ENCODE assay signal across 8 cellular contexts in the genomic region with DNA sequence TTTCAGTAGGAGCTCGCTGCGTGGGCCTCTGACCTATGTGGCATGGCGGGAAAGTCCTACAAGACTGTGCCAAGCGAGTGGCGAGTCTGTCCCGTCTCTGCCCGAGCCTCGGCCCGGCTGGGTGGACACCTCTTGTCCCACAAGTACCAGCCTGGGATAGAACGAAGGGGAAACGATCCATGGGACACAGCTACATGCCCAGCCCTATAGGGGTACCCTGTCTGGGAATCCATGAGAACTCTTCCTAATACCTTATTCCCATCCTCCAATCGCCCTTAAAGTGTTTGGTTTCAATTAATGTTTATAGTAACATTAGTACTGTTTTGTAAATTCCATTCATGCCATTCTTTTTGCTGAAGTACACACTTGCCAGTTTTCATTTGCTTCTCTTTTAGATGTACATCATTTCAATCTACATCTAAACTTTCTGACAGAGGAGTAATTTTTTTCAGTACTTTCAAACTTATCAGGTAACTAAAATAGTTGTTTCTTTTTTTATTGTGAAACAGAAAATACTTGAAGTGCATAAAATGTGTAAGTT. TPM values are rescaled to one million over a fixed set of nuclear protein-coding genes. Genes with fewer than 3 reads are reported as not detected.
DNase-seq lines count a peak whose midpoint lies in the region; ATAC-seq, FAIRE-seq and TF ChIP-seq lines count a peak whose summit lies in the region.

No MANE protein-coding gene starts in this region.

- H3K27ac ChIP-seq in 22Rv1, result peak overlapping the region; percentile 93
- peak overlapping the region; percentile 90 for H3K27ac ChIP-seq in mesodermal cell (ENCODE audit: low read depth, low read length, severe bottlenecking)

- intact Hi-C loops in sciatic nerve (cut with DNase I), result no loop called here

- no peaks in the 10 kb centered on the region for H3K36me3 ChIP-seq in HAP-1 (replicated peaks)
- no peaks in the 10 kb centered on the region for H3K36me3 ChIP-seq in bronchial epithelial cell (ENCODE audit: control insufficient read depth, insufficient read depth, low read length)
- peaks cover 45% of the 10 kb centered on the region for H3K36me3 ChIP-seq in mesodermal cell (ENCODE audit: control insufficient read depth, insufficient read depth, low read length)

- H3K4me3 ChIP-seq in HAP-1, result peak overlapping the region; percentile 58
- H3K4me3 ChIP-seq in bronchial epithelial cell (ENCODE audit: low read depth, low read length), result peak overlapping the region; percentile 67
- peak overlapping the region; percentile 66 for H3K4me3 ChIP-seq in mesodermal cell (ENCODE audit: extremely low read depth, insufficient read depth, low read length, poor library complexity, severe bottlenecking)

- in situ Hi-C loops in HAP-1 (cut with MboI; ENCODE audit: low sequenced_read_pairs), result no loop called here

- no peak for DNase-seq in HAP-1 (ENCODE audit: low spot score in 2 of 2)
- DNase-seq in bronchial epithelial cell (ENCODE audit: low read depth), result no peak
- DNase-seq in sciatic nerve (ENCODE audit: low spot score), result no peak
- DNase-seq in SHP77 treated with DMSO at 0.1 percent for 48 hours (lab: John Stamatoyannopoulos, UW), result no peak
- DNase-seq in NCI-H2196 (lab: John Stamatoyannopoulos, UW; ENCODE audit: unreplicated experiment), result no peak

- peaks cover under 1% of the 10 kb centered on the region; the same call in 1 of the 2 replicates for H3K9me3 ChIP-seq in HAP-1
- H3K9me3 ChIP-seq in mesodermal cell (ENCODE audit: control insufficient read depth, low read length), result peaks cover 35% of the 10 kb centered on the region

- H3K4me1 ChIP-seq in HAP-1, result peaks cover 3% of the 10 kb centered on the region; the same call in 1 of the 2 replicates
- no peaks in the 10 kb centered on the region for H3K4me1 ChIP-seq in mesodermal cell (ENCODE audit: control insufficient read depth, insufficient read depth, low read length, poor library complexity, severe bottlenecking)

- ATAC-seq in sciatic nerve (no peak), HG03159 (IDR thresholded peaks at IDR 0.05; ENCODE audit: unreplicated experiment) (no peak)

- H3K27me3 ChIP-seq in HAP-1 (ENCODE audit: low read depth) (no peaks in the 10 kb centered on the region), bronchial epithelial cell (ENCODE audit: control insufficient read depth, insufficient read depth, low read length) (no peaks in the 10 kb centered on the region)

- TF ChIP-seq CTCF in 22Rv1 (IDR thresholded peaks at IDR 0.05) (no peak), bronchial epithelial cell (IDR thresholded peaks at IDR 0.05; ENCODE audit: insufficient read depth, low read length, severe bottlenecking) (no peak)

- 77 to 81% methylated on average over 10 to 11 of the region's 12 CpGs for WGBS in mesodermal cell (ENCODE audit: insufficient coverage in 2 of 2), 2 experiments

- FAIRE-seq in bronchial epithelial cell (lab: Jason Lieb, UNC), result no peak

RNA-seq across cellular contexts. Expression of a gene that starts 0.7 kb away (rescaled TPM):
- total RNA-seq in bronchial epithelial cell (9.5 and 9.7 TPM in 2 replicates), sciatic nerve (12.9 TPM)
- polyA plus RNA-seq in mesodermal cell (2013, experiment 1 of 2), result 4.4 TPM
- polyA plus RNA-seq in mesodermal cell (2013, experiment 2 of 2), result 3.9 TPM

RNA-seq across cellular contexts. Expression of a gene that starts 11.8 kb away (rescaled TPM):
- total RNA-seq in bronchial epithelial cell (1.6 and 2.4 TPM in 2 replicates), sciatic nerve (9.7 TPM)
- polyA plus RNA-seq in mesodermal cell (2013, experiment 1 of 2), result 2.9 TPM
- 5.2 TPM for polyA plus RNA-seq in mesodermal cell (2013, experiment 2 of 2)
